In the genomic region with DNA sequence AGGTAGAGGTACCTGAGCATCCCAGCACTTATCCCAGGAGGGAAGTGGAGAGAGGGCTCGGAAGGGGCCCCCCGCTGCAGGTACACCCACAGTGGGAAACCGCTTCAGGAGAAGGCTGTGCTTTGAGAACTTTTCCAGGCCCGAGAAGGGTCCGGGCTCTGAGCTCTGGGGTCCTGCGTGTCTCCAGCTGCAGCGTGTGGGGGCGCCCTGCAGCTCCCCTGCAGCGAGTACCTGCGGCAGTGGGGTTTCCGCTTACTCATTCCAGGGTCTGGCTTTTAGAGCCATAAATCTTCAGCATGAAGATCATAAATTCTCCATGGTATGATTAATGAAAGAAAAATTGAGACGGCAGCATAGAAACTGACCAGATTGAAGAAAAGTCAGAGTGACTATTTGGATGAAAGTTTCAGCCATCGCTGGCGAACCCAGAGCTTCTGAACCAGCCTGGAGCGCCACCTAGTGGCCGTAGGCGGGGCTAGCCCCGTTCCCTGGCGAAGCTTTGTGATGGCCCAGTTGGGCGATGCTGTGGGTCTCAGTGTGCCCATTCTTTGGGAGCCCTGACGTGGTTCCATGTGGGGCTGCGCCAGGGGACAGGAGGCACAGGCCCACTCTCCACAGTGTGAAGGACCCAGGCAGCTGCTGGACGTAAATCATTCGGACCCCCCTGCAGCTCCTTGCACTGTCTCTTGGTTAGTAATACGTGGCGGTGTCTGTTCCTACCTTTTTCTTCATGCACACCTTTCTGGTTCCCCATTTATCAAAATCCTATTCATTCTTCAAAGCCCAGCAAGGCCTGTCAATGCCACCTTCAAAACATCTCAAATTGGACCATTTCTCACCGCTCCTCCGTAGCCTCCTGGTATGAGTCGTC, we compare ENCODE assay signal across 1 cellular context.
TF ChIP-seq lines count a peak whose summit lies in the region.

No MANE protein-coding gene starts in this region.

TF ChIP-seq in HCT116, 20 proteins besides CTCF, POLR2A, EP300 and RAD21 (continued from another document):
- TF ChIP-seq, protein P1, sequence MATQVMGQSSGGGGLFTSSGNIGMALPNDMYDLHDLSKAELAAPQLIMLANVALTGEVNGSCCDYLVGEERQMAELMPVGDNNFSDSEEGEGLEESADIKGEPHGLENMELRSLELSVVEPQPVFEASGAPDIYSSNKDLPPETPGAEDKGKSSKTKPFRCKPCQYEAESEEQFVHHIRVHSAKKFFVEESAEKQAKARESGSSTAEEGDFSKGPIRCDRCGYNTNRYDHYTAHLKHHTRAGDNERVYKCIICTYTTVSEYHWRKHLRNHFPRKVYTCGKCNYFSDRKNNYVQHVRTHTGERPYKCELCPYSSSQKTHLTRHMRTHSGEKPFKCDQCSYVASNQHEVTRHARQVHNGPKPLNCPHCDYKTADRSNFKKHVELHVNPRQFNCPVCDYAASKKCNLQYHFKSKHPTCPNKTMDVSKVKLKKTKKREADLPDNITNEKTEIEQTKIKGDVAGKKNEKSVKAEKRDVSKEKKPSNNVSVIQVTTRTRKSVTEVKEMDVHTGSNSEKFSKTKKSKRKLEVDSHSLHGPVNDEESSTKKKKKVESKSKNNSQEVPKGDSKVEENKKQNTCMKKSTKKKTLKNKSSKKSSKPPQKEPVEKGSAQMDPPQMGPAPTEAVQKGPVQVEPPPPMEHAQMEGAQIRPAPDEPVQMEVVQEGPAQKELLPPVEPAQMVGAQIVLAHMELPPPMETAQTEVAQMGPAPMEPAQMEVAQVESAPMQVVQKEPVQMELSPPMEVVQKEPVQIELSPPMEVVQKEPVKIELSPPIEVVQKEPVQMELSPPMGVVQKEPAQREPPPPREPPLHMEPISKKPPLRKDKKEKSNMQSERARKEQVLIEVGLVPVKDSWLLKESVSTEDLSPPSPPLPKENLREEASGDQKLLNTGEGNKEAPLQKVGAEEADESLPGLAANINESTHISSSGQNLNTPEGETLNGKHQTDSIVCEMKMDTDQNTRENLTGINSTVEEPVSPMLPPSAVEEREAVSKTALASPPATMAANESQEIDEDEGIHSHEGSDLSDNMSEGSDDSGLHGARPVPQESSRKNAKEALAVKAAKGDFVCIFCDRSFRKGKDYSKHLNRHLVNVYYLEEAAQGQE (IDR thresholded peaks at IDR 0.05; ENCODE audit: low read depth): no peak
- TF ChIP-seq, protein P2, sequence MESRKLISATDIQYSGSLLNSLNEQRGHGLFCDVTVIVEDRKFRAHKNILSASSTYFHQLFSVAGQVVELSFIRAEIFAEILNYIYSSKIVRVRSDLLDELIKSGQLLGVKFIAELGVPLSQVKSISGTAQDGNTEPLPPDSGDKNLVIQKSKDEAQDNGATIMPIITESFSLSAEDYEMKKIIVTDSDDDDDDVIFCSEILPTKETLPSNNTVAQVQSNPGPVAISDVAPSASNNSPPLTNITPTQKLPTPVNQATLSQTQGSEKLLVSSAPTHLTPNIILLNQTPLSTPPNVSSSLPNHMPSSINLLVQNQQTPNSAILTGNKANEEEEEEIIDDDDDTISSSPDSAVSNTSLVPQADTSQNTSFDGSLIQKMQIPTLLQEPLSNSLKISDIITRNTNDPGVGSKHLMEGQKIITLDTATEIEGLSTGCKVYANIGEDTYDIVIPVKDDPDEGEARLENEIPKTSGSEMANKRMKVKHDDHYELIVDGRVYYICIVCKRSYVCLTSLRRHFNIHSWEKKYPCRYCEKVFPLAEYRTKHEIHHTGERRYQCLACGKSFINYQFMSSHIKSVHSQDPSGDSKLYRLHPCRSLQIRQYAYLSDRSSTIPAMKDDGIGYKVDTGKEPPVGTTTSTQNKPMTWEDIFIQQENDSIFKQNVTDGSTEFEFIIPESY (IDR thresholded peaks at IDR 0.05; ENCODE audit: extremely low read depth, insufficient replicate concordance, low read length): no peak
- TF ChIP-seq FOSL1 (IDR thresholded peaks at IDR 0.05; ENCODE audit: low read depth): no peak
- no peak for TF ChIP-seq EZH2 (IDR thresholded peaks at IDR 0.05)
- TF ChIP-seq CBX3 (IDR thresholded peaks at IDR 0.05; ENCODE audit: low read depth): no peak
- no peak for TF ChIP-seq SIN3A (IDR thresholded peaks at IDR 0.05; ENCODE audit: low read depth)
- TF ChIP-seq ELF1 (IDR thresholded peaks at IDR 0.05; ENCODE audit: borderline replicate concordance, low read depth): no peak
- TF ChIP-seq YY1 (IDR thresholded peaks at IDR 0.05; ENCODE audit: extremely low read depth, insufficient replicate concordance, low read depth, low read length): no peak
